Comparison of ENCODE assay signal across 8 cellular contexts in genomic region chr19:53553865-53554791, GRCh38. TPM values are rescaled to one million over a fixed set of nuclear protein-coding genes. Genes with fewer than 3 reads are reported as not detected.
DNase-seq lines count a peak whose midpoint lies in the region; ATAC-seq and TF ChIP-seq lines count a peak whose summit lies in the region.

No MANE protein-coding gene starts in this region.

- peak overlapping the region; percentile 95 to 100 (median 98) for H3K4me3 Mint-ChIP-seq in CD4-positive, CD25-positive, alpha-beta regulatory T cell
- peak overlapping the region; percentile 92 for H3K4me3 Mint-ChIP-seq in activated CD4-positive, alpha-beta T cell treated with anti-CD3 and anti-CD28 coated beads for 36 hours

- peak overlapping the region; percentile 89 to 100 (median 100) for H3K27ac Mint-ChIP-seq in CD4-positive, CD25-positive, alpha-beta regulatory T cell
- H3K27ac Mint-ChIP-seq in activated CD4-positive, alpha-beta T cell treated with anti-CD3 and anti-CD28 coated beads for 36 hours: peak overlapping the region; percentile 99

- CTCF ChIA-PET in activated CD4-positive, alpha-beta T cell treated with anti-CD3 and anti-CD28 coated beads for 36 hours (lab: Charles Lee): interaction anchor here (0.6 kb wide), 1 partner anchor 497 kb away, joined by 3 read pairs; no protein-coding TSS in a partner anchor

- intact Hi-C loops in activated CD4-positive, alpha-beta T cell treated with anti-CD3 and anti-CD28 coated beads for 36 hours (cut with DNase I, micrococcal nuclease): loop anchor here (1.0 to 5.0 kb wide), 4 partner anchors 16 to 313 kb away; partner anchors contain the start of genes MYADM (in 1 of the 2) and ZNF331 (in 1 of the 2)
- intact Hi-C loops in left lung (cut with DNase I): no loop called here

- H3K4me1 Mint-ChIP-seq in CD4-positive, CD25-positive, alpha-beta regulatory T cell: peaks cover 10 to 35% (median 20%) of the 10 kb centered on the region in 4 donors
- H3K4me1 Mint-ChIP-seq in activated CD4-positive, alpha-beta T cell treated with anti-CD3 and anti-CD28 coated beads for 36 hours: peaks cover 32% of the 10 kb centered on the region

- no peaks in the 10 kb centered on the region for H3K27me3 ChIP-seq in CD4-positive, CD25-positive, alpha-beta regulatory T cell (ENCODE audit: control insufficient read depth, insufficient read depth, low read length)
- no peaks in the 10 kb centered on the region for H3K27me3 ChIP-seq in left lung

- H3K9me3 ChIP-seq in CD4-positive, CD25-positive, alpha-beta regulatory T cell (ENCODE audit: control insufficient read depth in 2 of 2, low read length in 2 of 2): peaks cover 0 to 5% of the 10 kb centered on the region in 2 experiments
- H3K9me3 ChIP-seq in left lung: peaks cover 0 to 8% of the 10 kb centered on the region in 2 donors

- no peak for TF ChIP-seq CTCF in choroid plexus epithelial cell (conservative IDR thresholded peaks at IDR 0.05; ENCODE audit: low read depth, low read length)
- TF ChIP-seq CTCF in left lung (IDR thresholded peaks at IDR 0.05): no peak

- peaks cover 9% of the 10 kb centered on the region for H3K27me3 Mint-ChIP-seq in CD4-positive, CD25-positive, alpha-beta regulatory T cell
- H3K27me3 Mint-ChIP-seq in activated CD4-positive, alpha-beta T cell treated with anti-CD3 and anti-CD28 coated beads for 36 hours: no peaks in the 10 kb centered on the region

- ATAC-seq in CD4-positive, CD25-positive, alpha-beta regulatory T cell (ENCODE audit: low read depth in 2 of 2): peak; percentile 87 to 91
- peak; percentile 56 for ATAC-seq in GM21360 (IDR thresholded peaks at IDR 0.05; ENCODE audit: unreplicated experiment)
- peak; percentile 92 for ATAC-seq in activated CD4-positive, alpha-beta T cell treated with anti-CD3 and anti-CD28 coated beads for 36 hours
- ATAC-seq in left lung: peak; percentile 87

- peak overlapping the region; percentile 93 for H3K27ac ChIP-seq in CD4-positive, CD25-positive, alpha-beta regulatory T cell (ENCODE audit: insufficient read depth, low read length, poor library complexity, severe bottlenecking)
- peak overlapping the region; percentile 78 to 87 for H3K27ac ChIP-seq in left lung

- peaks cover 0 to 13% (median 2%) of the 10 kb centered on the region in 7 donors for H3K9me3 Mint-ChIP-seq in CD4-positive, CD25-positive, alpha-beta regulatory T cell
- peaks cover 1% of the 10 kb centered on the region for H3K9me3 Mint-ChIP-seq in activated CD4-positive, alpha-beta T cell treated with anti-CD3 and anti-CD28 coated beads for 36 hours (ENCODE audit: low read depth)

- peak overlapping the region; percentile 48 for H3K4me3 ChIP-seq in CD4-positive, CD25-positive, alpha-beta regulatory T cell (ENCODE audit: low read depth, low read length)
- H3K4me3 ChIP-seq in Jurkat, Clone E6-1 (ENCODE audit: low read length): peak overlapping the region; percentile 65
- H3K4me3 ChIP-seq in choroid plexus epithelial cell (ENCODE audit: low read depth, low read length) (peak overlapping the region; percentile 74), left lung (peak overlapping the region; percentile 43 to 54)

- POLR2A ChIA-PET in activated CD4-positive, alpha-beta T cell treated with anti-CD3 and anti-CD28 coated beads for 36 hours (lab: Charles Lee): interaction anchor here (1.0 kb wide), 1 partner anchor 17 kb away, joined by 3 read pairs; no protein-coding TSS in a partner anchor

- peaks cover 18% of the 10 kb centered on the region for H3K36me3 Mint-ChIP-seq in CD4-positive, CD25-positive, alpha-beta regulatory T cell
- H3K36me3 Mint-ChIP-seq in activated CD4-positive, alpha-beta T cell treated with anti-CD3 and anti-CD28 coated beads for 36 hours (ENCODE audit: low read depth): peaks cover 67% of the 10 kb centered on the region

- peaks cover 19% of the 10 kb centered on the region for H3K36me3 ChIP-seq in CD4-positive, CD25-positive, alpha-beta regulatory T cell (ENCODE audit: control insufficient read depth, insufficient read depth, low read length)
- H3K36me3 ChIP-seq in left lung: peaks cover 0 to 11% of the 10 kb centered on the region in 2 donors

- peaks cover 9% of the 10 kb centered on the region for H3K4me1 ChIP-seq in CD4-positive, CD25-positive, alpha-beta regulatory T cell (ENCODE audit: control insufficient read depth, insufficient read depth, low read length, poor library complexity, severe bottlenecking)
- H3K4me1 ChIP-seq in left lung: peaks cover 0 to 25% of the 10 kb centered on the region in 2 donors

- DNase-seq in CD4-positive, CD25-positive, alpha-beta regulatory T cell: peak; percentile 89 to 93 (median 91)
- peak; percentile 75 for DNase-seq in Jurkat, Clone E6-1 (ENCODE audit: low read depth, low spot score)
- DNase-seq in activated CD4-positive, alpha-beta T cell treated with anti-CD3 and anti-CD28 coated beads for 36 hours: peak; percentile 96
- DNase-seq in choroid plexus epithelial cell (ENCODE audit: low read depth) (peak; percentile 88), left lung (peak; percentile 93 to 94), NCI-H82 treated with DMSO at 0.1 percent for 48 hours (lab: John Stamatoyannopoulos, UW; ENCODE audit: unreplicated experiment) (no peak)
- peak; percentile 76 to 83 (median 81) for DNase-seq in stimulated activated CD4-positive, alpha-beta T cell treated with anti-CD3 and anti-CD28 coated beads, TNF-alpha, amount 100 ng/mL, for 1 hour (ENCODE audit: low read depth in 3 of 3, low spot score in 1 of 3)

RNA-seq across cellular contexts. Expression of gene ZNF331, which starts 16.2 kb away (rescaled TPM):
- 504 TPM for total RNA-seq in CD4-positive, CD25-positive, alpha-beta regulatory T cell
- polyA plus RNA-seq in CD4-positive, CD25-positive, alpha-beta regulatory T cell: 10 to 100 TPM; 27.9 to 46.7 (median 38.3) TPM
- 6.0 TPM for polyA plus RNA-seq in Jurkat, Clone E6-1 (2012; ENCODE audit: insufficient read depth, insufficient read length)
- total RNA-seq in activated CD4-positive, alpha-beta T cell treated with anti-CD3 and anti-CD28 coated beads for 36 hours: 10 to 100 TPM; 24.3 to 29.7 TPM
- 10 to 100 TPM; 20.1 to 23.9 TPM for total RNA-seq in left lung

Comparison
In these comparisons a context has a peak if more than half of its experiments do, and no peak if none do; other contexts are left out.
1. RNA of gene ZNF331, which starts 16.2 kb away (total RNA-seq): 504 TPM in CD4-positive, CD25-positive, alpha-beta regulatory T cell (single experiment); 24.3 to 29.7 TPM in activated CD4-positive, alpha-beta T cell treated with anti-CD3 and anti-CD28 coated beads for 36 hours and 20.1 to 23.9 TPM in left lung; every median in the first group is over 10 times any median in the second.
2. intact Hi-C loops: an anchor here in activated CD4-positive, alpha-beta T cell treated with anti-CD3 and anti-CD28 coated beads for 36 hours (1.0 to 5.0 kb wide); none called in left lung.
3. Peak in every context shown above with its lines, with median percentiles within 50 percentile points of each other: ATAC-seq and H3K4me3 ChIP-seq.